In the genomic region with DNA sequence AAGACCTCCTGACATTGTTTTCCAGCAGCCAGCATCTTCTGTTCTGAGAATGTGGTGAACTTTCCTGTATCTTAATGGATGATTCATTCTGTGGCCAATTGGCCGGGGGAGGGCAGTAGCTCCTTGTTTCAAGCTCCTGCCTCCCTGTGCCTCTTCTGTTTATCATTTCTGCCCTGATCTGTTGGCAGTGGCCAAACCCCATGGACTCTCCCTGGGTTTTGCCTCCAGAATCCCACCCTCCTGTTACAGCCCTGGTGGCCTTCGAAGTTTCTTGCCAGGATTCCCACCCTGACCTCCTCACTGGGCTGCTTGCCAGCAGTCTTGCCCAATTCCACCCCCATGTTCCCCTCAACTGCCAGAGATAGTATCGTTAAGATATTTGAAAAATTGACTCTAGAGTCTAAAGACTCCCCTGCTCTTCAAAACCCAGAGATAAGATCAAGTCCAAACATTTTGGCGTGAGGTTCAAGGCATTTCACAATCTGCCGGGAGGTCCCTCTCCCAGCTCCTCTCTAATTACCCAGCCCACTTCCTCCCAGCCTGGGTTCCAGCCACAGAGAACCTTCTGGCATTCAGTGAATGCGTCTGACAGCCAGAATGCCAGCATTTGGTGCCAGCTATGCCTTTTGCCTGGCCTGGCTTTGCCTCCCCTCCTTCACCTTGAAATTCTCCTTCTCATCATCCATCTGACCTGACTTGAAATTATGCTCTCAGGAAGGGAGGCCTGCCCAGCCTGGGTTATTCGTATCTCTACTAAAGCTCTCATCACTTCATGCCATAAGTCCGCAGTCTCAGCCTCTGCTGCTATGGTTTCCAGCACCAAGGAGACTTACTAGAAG, we compare ENCODE assay signal across 8 cellular contexts. TPM values are rescaled to one million over a fixed set of nuclear protein-coding genes. Genes with fewer than 3 reads are reported as not detected.
DNase-seq lines count a peak whose midpoint lies in the region; ATAC-seq and TF ChIP-seq lines count a peak whose summit lies in the region.

No MANE protein-coding gene starts in this region.

- H3K27me3 Mint-ChIP-seq in activated CD4-positive, alpha-beta T cell treated with anti-CD3 and anti-CD28 coated beads, Interleukin-2, amount 10 ng/mL, durations not matched to agents 24 days and 14 days = peaks cover 6% of the 10 kb centered on the region
- peaks cover 4% of the 10 kb centered on the region for H3K27me3 Mint-ChIP-seq in activated CD4-positive, alpha-beta T cell treated with anti-CD3 and anti-CD28 coated beads, Interleukin-2, amount 10 ng/mL, durations not matched to agents 7 days and 5 days
- H3K27me3 Mint-ChIP-seq in T-helper 17 cell = peaks cover 20% of the 10 kb centered on the region

- H3K36me3 ChIP-seq in gastrocnemius medialis = no peaks in the 10 kb centered on the region

- peaks cover 5 to 14% of the 10 kb centered on the region in 2 donors for H3K4me1 ChIP-seq in gastrocnemius medialis

- no peak for DNase-seq in activated CD4-positive, alpha-beta T cell treated with anti-CD3 and anti-CD28 coated beads, Interleukin-2, amount 10 ng/mL, durations not matched to agents 24 days and 14 days
- DNase-seq in activated CD4-positive, alpha-beta T cell treated with anti-CD3 and anti-CD28 coated beads, Interleukin-2, amount 10 ng/mL, durations not matched to agents 7 days and 5 days = no peak
- DNase-seq in T-helper 17 cell = no peak
- DNase-seq in foreskin melanocyte = peak; percentile 72
- DNase-seq in gastrocnemius medialis = peak; percentile 53 to 75

- no peak overlapping the region for H3K4me3 Mint-ChIP-seq in activated CD4-positive, alpha-beta T cell treated with anti-CD3 and anti-CD28 coated beads, Interleukin-2, amount 10 ng/mL, durations not matched to agents 24 days and 14 days
- no peak overlapping the region for H3K4me3 Mint-ChIP-seq in activated CD4-positive, alpha-beta T cell treated with anti-CD3 and anti-CD28 coated beads, Interleukin-2, amount 10 ng/mL, durations not matched to agents 7 days and 5 days
- H3K4me3 Mint-ChIP-seq in T-helper 17 cell = no peak overlapping the region

- TF ChIP-seq POLR2A in gastrocnemius medialis (IDR thresholded peaks at IDR 0.05) = no peak

- H3K27ac ChIP-seq in gastrocnemius medialis = peak overlapping the region; percentile 66 to 72 (median 69)

- H3K27ac Mint-ChIP-seq in activated CD4-positive, alpha-beta T cell treated with anti-CD3 and anti-CD28 coated beads, Interleukin-2, amount 10 ng/mL, durations not matched to agents 24 days and 14 days = peak overlapping the region; percentile 43
- H3K27ac Mint-ChIP-seq in activated CD4-positive, alpha-beta T cell treated with anti-CD3 and anti-CD28 coated beads, Interleukin-2, amount 10 ng/mL, durations not matched to agents 7 days and 5 days = no peak overlapping the region
- H3K27ac Mint-ChIP-seq in T-helper 17 cell = peak overlapping the region; percentile 62

- POLR2A ChIA-PET in activated CD4-positive, alpha-beta T cell treated with anti-CD3 and anti-CD28 coated beads, Interleukin-2, amount 10 ng/mL, durations not matched to agents 7 days and 5 days (lab: Charles Lee) = no interaction called here

- H3K36me3 Mint-ChIP-seq in activated CD4-positive, alpha-beta T cell treated with anti-CD3 and anti-CD28 coated beads, Interleukin-2, amount 10 ng/mL, durations not matched to agents 24 days and 14 days (ENCODE audit: low read depth) = no peaks in the 10 kb centered on the region
- H3K36me3 Mint-ChIP-seq in activated CD4-positive, alpha-beta T cell treated with anti-CD3 and anti-CD28 coated beads, Interleukin-2, amount 10 ng/mL, durations not matched to agents 7 days and 5 days (ENCODE audit: low read depth) = no peaks in the 10 kb centered on the region
- H3K36me3 Mint-ChIP-seq in T-helper 17 cell (ENCODE audit: low read depth) = no peaks in the 10 kb centered on the region

- H3K4me3 ChIP-seq in gastrocnemius medialis = no peak overlapping the region

- TF ChIP-seq CTCF in gastrocnemius medialis (IDR thresholded peaks at IDR 0.05 in 4 of 5, conservative IDR thresholded peaks at IDR 0.05 in 1 of 5) = no peak

- peaks cover 15% of the 10 kb centered on the region for H3K4me1 Mint-ChIP-seq in activated CD4-positive, alpha-beta T cell treated with anti-CD3 and anti-CD28 coated beads, Interleukin-2, amount 10 ng/mL, durations not matched to agents 24 days and 14 days
- H3K4me1 Mint-ChIP-seq in activated CD4-positive, alpha-beta T cell treated with anti-CD3 and anti-CD28 coated beads, Interleukin-2, amount 10 ng/mL, durations not matched to agents 7 days and 5 days = peaks cover 14% of the 10 kb centered on the region
- peaks cover 13% of the 10 kb centered on the region for H3K4me1 Mint-ChIP-seq in T-helper 17 cell

- H3K27me3 ChIP-seq in gastrocnemius medialis = no peaks in the 10 kb centered on the region

- peaks cover 3% of the 10 kb centered on the region for H3K9me3 Mint-ChIP-seq in activated CD4-positive, alpha-beta T cell treated with anti-CD3 and anti-CD28 coated beads, Interleukin-2, amount 10 ng/mL, durations not matched to agents 24 days and 14 days
- no peaks in the 10 kb centered on the region for H3K9me3 Mint-ChIP-seq in activated CD4-positive, alpha-beta T cell treated with anti-CD3 and anti-CD28 coated beads, Interleukin-2, amount 10 ng/mL, durations not matched to agents 7 days and 5 days

- intact Hi-C loops in activated CD4-positive, alpha-beta T cell treated with anti-CD3 and anti-CD28 coated beads, Interleukin-2, amount 10 ng/mL, durations not matched to agents 24 days and 14 days (cut with micrococcal nuclease) = no loop called here
- intact Hi-C loops in gastrocnemius medialis (cut with DNase I; ENCODE audit: low total_unique reads) = no loop called here

- H3K9me3 ChIP-seq in T-helper 17 cell (ENCODE audit: control insufficient read depth, low read length, poor library complexity, severe bottlenecking) (no peaks in the 10 kb centered on the region), gastrocnemius medialis (no peaks in the 10 kb centered on the region)

- ATAC-seq in T-helper 17 cell (no peak), gastrocnemius medialis (peak; percentile 81 to 83), HG03025 (IDR thresholded peaks at IDR 0.05; ENCODE audit: low FRiP score, unreplicated experiment) (no peak), GM18909 (IDR thresholded peaks at IDR 0.05; ENCODE audit: poor library complexity, unreplicated experiment) (no peak), HG02642 (IDR thresholded peaks at IDR 0.05; ENCODE audit: poor library complexity, unreplicated experiment) (no peak)

- in situ Hi-C loops in gastrocnemius medialis (cut with MboI; ENCODE audit: low sequenced_read_pairs in 4 of 4) = loop anchor here in 2 of 4 donors (25.0 kb wide), 1 partner anchor 1209 kb away; no protein-coding TSS in a partner anchor

- CTCF ChIA-PET in activated CD4-positive, alpha-beta T cell treated with anti-CD3 and anti-CD28 coated beads, Interleukin-2, amount 10 ng/mL, durations not matched to agents 7 days and 5 days (lab: Charles Lee) = interaction anchor here (0.9 kb wide), 1 partner anchor 11 kb away, joined by 3 read pairs; no protein-coding TSS in a partner anchor

RNA-seq across cellular contexts. Expression of a gene that starts 37.7 kb away (rescaled TPM):
- 99.6 and 99.7 TPM in 2 replicates for total RNA-seq in activated CD4-positive, alpha-beta T cell treated with anti-CD3 and anti-CD28 coated beads, Interleukin-2, amount 10 ng/mL, durations not matched to agents 24 days and 14 days
- total RNA-seq in activated CD4-positive, alpha-beta T cell treated with anti-CD3 and anti-CD28 coated beads, Interleukin-2, amount 10 ng/mL, durations not matched to agents 7 days and 5 days = 10 to 100 TPM; 80.9 to 82.7 TPM
- total RNA-seq in T-helper 17 cell = 10 to 100 TPM; 33.5 to 47.2 TPM
- total RNA-seq in gastrocnemius medialis = 100 to 1,000 TPM in 3 of 4 donors, 10 to 100 TPM in 1; 96.6 to 139 (median 118) TPM

RNA-seq across cellular contexts. Expression of a gene that starts 39.9 kb away (rescaled TPM):
- total RNA-seq in activated CD4-positive, alpha-beta T cell treated with anti-CD3 and anti-CD28 coated beads, Interleukin-2, amount 10 ng/mL, durations not matched to agents 24 days and 14 days = 25.4 and 28.6 TPM in 2 replicates
- 10 to 100 TPM; 26.8 to 30.2 TPM for total RNA-seq in activated CD4-positive, alpha-beta T cell treated with anti-CD3 and anti-CD28 coated beads, Interleukin-2, amount 10 ng/mL, durations not matched to agents 7 days and 5 days
- 10 to 100 TPM; 11.7 to 13.7 TPM for total RNA-seq in T-helper 17 cell
- total RNA-seq in gastrocnemius medialis = 10 to 100 TPM; 16.5 to 35.1 (median 21.4) TPM

Comparison
In these comparisons a context has a peak if more than half of its experiments do, and no peak if none do; other contexts are left out.
1. DNase-seq: peak in foreskin melanocyte (single experiment) and gastrocnemius medialis (2 of 2); none in activated CD4-positive, alpha-beta T cell treated with anti-CD3 and anti-CD28 coated beads, Interleukin-2, amount 10 ng/mL, durations not matched to agents 24 days and 14 days (single experiment), activated CD4-positive, alpha-beta T cell treated with anti-CD3 and anti-CD28 coated beads, Interleukin-2, amount 10 ng/mL, durations not matched to agents 7 days and 5 days (single experiment) and T-helper 17 cell (0 of 3).
2. ATAC-seq: peak in gastrocnemius medialis (2 of 2); none in T-helper 17 cell (single experiment), HG03025 (single experiment), GM18909 (single experiment) and HG02642 (single experiment).